Comparison of ENCODE assay signal across 30 cellular contexts in genomic region chr5:60594715-60595114, GRCh38.
"Had no signal": no experiment of that assay in that cellular context is flagged by ENCODE, and none has a peak within 500 bp of the region (broad histone marks: within the 10 kb centered on the region; RNA-seq: fewer than 3 reads in every experiment).

No MANE protein-coding gene starts in this region.

- ATAC-seq: activated CD8-positive, alpha-beta T cell treated with anti-CD3 and anti-CD28 coated beads for 36 hours; activated T-cell treated with anti-CD3 and anti-CD28 coated beads, Interleukin-2, amount 50 U/mL, for 72 hours; activated T-helper 17 cell treated with anti-CD3 and anti-CD28 coated beads, Interleukin-2, amount 50 U/mL, for 72 hours; PC-3 had no signal

- H3K9me3 ChIP-seq: MG63, Peyer's patch, SJSA1, SK-N-SH had no signal

- H3K27me3 ChIP-seq: MG63, Peyer's patch, SJSA1 had no signal

- FAIRE-seq: TTC549 had no signal

- H3K4me2 ChIP-seq: SK-N-SH had no signal

- H3K36me3 ChIP-seq: MG63, Peyer's patch, SJSA1 had no signal

- DNase-seq: activated CD4-positive, alpha-beta T cell treated with anti-CD3 and anti-CD28 coated beads, Interleukin-2, amount 10 ng/mL, durations not matched to agents 24 days and 14 days; activated CD4-positive, alpha-beta T cell treated with anti-CD3 and anti-CD28 coated beads, Interleukin-2, amount 50 U/mL, for 4 hours; activated CD8-positive, alpha-beta T cell treated with anti-CD3 and anti-CD28 coated beads for 36 hours; activated effector memory CD4-positive, alpha-beta T cell treated with anti-CD3 and anti-CD28 coated beads, Interleukin-2, amount 50 U/mL, for 16 hours; activated naive CD4-positive, alpha-beta T cell; activated naive CD4-positive, alpha-beta T cell treated with anti-CD3 and anti-CD28 coated beads, Interleukin-2, amount 50 U/mL, for 16 hours; activated naive CD8-positive, alpha-beta T cell treated with anti-CD3 and anti-CD28 coated beads for 36 hours; activated T-cell treated with anti-CD3 and anti-CD28 coated beads, Interleukin-2, amount 50 U/mL, for 1 hour; activated T-cell treated with anti-CD3 and anti-CD28 coated beads, Interleukin-2, amount 50 U/mL, for 72 hours; amniotic stem cell; aorta; Kasumi-1; MG63; NCI-H1048; NCI-H1105 treated with DMSO at 0.1 percent for 48 hours; NCI-H1436; NCI-H1694; NCI-H1930; NCI-H2081 treated with DMSO at 0.1 percent for 48 hours; NCI-H345; NCI-H524 treated with DMSO at 0.1 percent for 48 hours; NK-92 treated with Interleukin-12 subunit alpha and Interleukin-12 subunit beta, amount 100 ng/mL, for 24 hours; PC-3; Peyer's patch; RPMI8226; SHP77 treated with DMSO at 0.1 percent for 48 hours; SK-N-SH had no signal

- H3K4me1 ChIP-seq: Peyer's patch, SJSA1 had no signal

- H3K27ac ChIP-seq: Peyer's patch, SJSA1 had no signal

- H3K4me3 ChIP-seq: MG63, Peyer's patch, SJSA1 had no signal
